ENCODE assay signal across 9 cellular contexts in genomic region chr2:68943581-68944568, GRCh38. TPM values are rescaled to one million over a fixed set of nuclear protein-coding genes. Genes with fewer than 3 reads are reported as not detected.
A peak's percentile ranks its signal among the peaks of the same experiment; 100 is the strongest.
DNase-seq lines count a peak whose midpoint lies in the region; ATAC-seq and TF ChIP-seq lines count a peak whose summit lies in the region.
"Had no signal": no experiment of that assay in that cellular context is flagged by ENCODE, and none has a peak within 500 bp of the region (broad histone marks: within the 10 kb centered on the region; RNA-seq: fewer than 3 reads in every experiment).

No MANE protein-coding gene starts in this region.

- H3K27me3 ChIP-seq in adipocyte (replicated peaks; ENCODE audit: control insufficient read depth, insufficient read depth, low read length) = no peaks in the 10 kb centered on the region

- peak overlapping the region; percentile 43 for H3K4me3 Mint-ChIP-seq in progenitor cell of endocrine pancreas (ENCODE audit: low read depth)
- H3K4me3 Mint-ChIP-seq: stimulated activated naive CD8-positive, alpha-beta T cell treated with anti-CD3 and anti-CD28 coated beads, Interleukin-15, Interleukin-2, amounts not matched to agents 100 ng/mL and 50 ng/mL, for 24 hours had no signal

- ATAC-seq in GM19043 (IDR thresholded peaks at IDR 0.05; ENCODE audit: low read depth, unreplicated experiment) (peak; percentile 63), left cardiac atrium (peak; percentile 80 to 86), GM18909 (IDR thresholded peaks at IDR 0.05; ENCODE audit: poor library complexity, unreplicated experiment) (no peak)

- no peak overlapping the region for H3K4me3 ChIP-seq in adipocyte (ENCODE audit: low read length)

- peak overlapping the region; percentile 79 for H3K27ac Mint-ChIP-seq in progenitor cell of endocrine pancreas
- H3K27ac Mint-ChIP-seq: stimulated activated naive CD8-positive, alpha-beta T cell treated with anti-CD3 and anti-CD28 coated beads, Interleukin-15, Interleukin-2, amounts not matched to agents 100 ng/mL and 50 ng/mL, for 24 hours had no signal

- H3K27me3 Mint-ChIP-seq in progenitor cell of endocrine pancreas = peaks cover 11% of the 10 kb centered on the region

- H3K9ac ChIP-seq in adipocyte (ENCODE audit: low read length) = peak overlapping the region; percentile 18

- intact Hi-C loops in left cardiac atrium (cut with DNase I) = loop anchor here in 1 of 2 donors (5.0 kb wide), 1 partner anchor 363 kb away; no protein-coding TSS in a partner anchor

- H3K9me3 Mint-ChIP-seq in progenitor cell of endocrine pancreas (ENCODE audit: low read depth) = peaks cover 20% of the 10 kb centered on the region
- H3K9me3 Mint-ChIP-seq: stimulated activated naive CD8-positive, alpha-beta T cell treated with anti-CD3 and anti-CD28 coated beads, Interleukin-15, Interleukin-2, amounts not matched to agents 100 ng/mL and 50 ng/mL, for 24 hours had no signal

- H3K9me3 ChIP-seq in adipocyte (ENCODE audit: control insufficient read depth, low read length) = peaks cover 13% of the 10 kb centered on the region

- H3K36me3 ChIP-seq in adipocyte (ENCODE audit: control insufficient read depth, insufficient read depth, low read length, severe bottlenecking) = no peaks in the 10 kb centered on the region

- DNase-seq in ACHN (peak; percentile 80), NCI-H128 (lab: John Stamatoyannopoulos, UW; ENCODE audit: unreplicated experiment) (peak; percentile 49), SKM-1 treated with dmso at 0.1 percent for 144 hours (lab: John Stamatoyannopoulos, UW; ENCODE audit: unreplicated experiment) (peak; percentile 66), adipocyte (ENCODE audit: low read depth) (peak; percentile 89), left cardiac atrium (peak; percentile 26), progenitor cell of endocrine pancreas (ENCODE audit: low spot score, unreplicated experiment) (peak; percentile 56)

- TF ChIP-seq CTCF in progenitor cell of endocrine pancreas (IDR thresholded peaks at IDR 0.05; ENCODE audit: unreplicated experiment) = peak; percentile 78

- no peaks in the 10 kb centered on the region for H3K4me1 Mint-ChIP-seq in progenitor cell of endocrine pancreas (ENCODE audit: low read depth)

- in situ Hi-C loops in ACHN (cut with HindIII; ENCODE audit: low pct_ligation_motif_present, low pct_unique_long_range_greater_than_20kb, low sequenced_read_pairs) = no loop called here

- H3K36me3 Mint-ChIP-seq in progenitor cell of endocrine pancreas (ENCODE audit: insufficient read depth) = no peaks in the 10 kb centered on the region

- H3K4me1 ChIP-seq in adipocyte (ENCODE audit: control insufficient read depth, insufficient read depth, low read length) = no peaks in the 10 kb centered on the region

RNA-seq across cellular contexts. Expression of gene GKN2, which starts 8.8 kb away (rescaled TPM):
- total RNA-seq in left cardiac atrium = not detected
- total RNA-seq in progenitor cell of endocrine pancreas = not detected in 2 replicates

RNA-seq across cellular contexts. Expression of gene GKN1, which starts 30.6 kb away (rescaled TPM):
- total RNA-seq in left cardiac atrium = not detected
- not detected in 2 replicates for total RNA-seq in progenitor cell of endocrine pancreas

Comparison
In these comparisons a context has a peak if more than half of its experiments do, and no peak if none do; other contexts are left out.
1. DNase-seq: peak in every context shown above with its lines; median percentile 89 in adipocyte; 80 in ACHN; 66 in SKM-1 treated with dmso at 0.1 percent for 144 hours; 56 in progenitor cell of endocrine pancreas; 49 in NCI-H128; 26 in left cardiac atrium.